17 cellular contexts compared by ENCODE assay signal in genomic region chr11:12388171-12388570, GRCh38. TPM values are rescaled to one million over a fixed set of nuclear protein-coding genes. Genes with fewer than 3 reads are reported as not detected.
DNase-seq lines count a peak whose midpoint lies in the region; ATAC-seq and TF ChIP-seq lines count a peak whose summit lies in the region.
"Had no signal": no experiment of that assay in that cellular context is flagged by ENCODE, and none has a peak within 500 bp of the region (broad histone marks: within the 10 kb centered on the region; RNA-seq: fewer than 3 reads in every experiment).

No MANE protein-coding gene starts in this region.

- H3K27me3 ChIP-seq in esophagus (ENCODE audit: control insufficient read depth in 1 of 2, insufficient read depth in 2 of 2, low read length in 2 of 2), result no peaks in the 10 kb centered on the region
- no peaks in the 10 kb centered on the region for H3K27me3 ChIP-seq in rectal smooth muscle tissue (ENCODE audit: control insufficient read depth, insufficient read depth, low read length)
- H3K27me3 ChIP-seq in vagina, result no peaks in the 10 kb centered on the region
- no peaks in the 10 kb centered on the region for H3K27me3 ChIP-seq in mesendoderm (ENCODE audit: insufficient read depth, low read length, poor library complexity)
- no peaks in the 10 kb centered on the region for H3K27me3 ChIP-seq in thyroid gland
- H3K27me3 ChIP-seq: left lung, MG63, SJSA1 had no signal

- H2AK5ac ChIP-seq in mesendoderm (ENCODE audit: low read length), result no peak overlapping the region

- H3K27ac ChIP-seq in esophagus (ENCODE audit: low read depth in 2 of 2, low read length in 1 of 2) (peak overlapping the region; percentile 54 to 57), rectal smooth muscle tissue (ENCODE audit: low read depth, low read length) (peak overlapping the region; percentile 86), vagina (peak overlapping the region; percentile 65), mesendoderm (ENCODE audit: low read depth, low read length) (no peak overlapping the region), thyroid gland (no peak overlapping the region)
- H3K27ac ChIP-seq: left lung, SJSA1 had no signal

- no peak overlapping the region for H2BK120ac ChIP-seq in mesendoderm (ENCODE audit: low read depth, low read length)

- H3K4ac ChIP-seq in mesendoderm (ENCODE audit: low read depth, low read length), result no peak overlapping the region

- peaks cover 1% of the 10 kb centered on the region for H3K79me2 ChIP-seq in mesendoderm (ENCODE audit: control insufficient read depth, insufficient read depth, low read length)

- ATAC-seq in left ventricle myocardium superior, result peak; percentile 56
- ATAC-seq: activated naive CD4-positive, alpha-beta T cell treated with anti-CD3 and anti-CD28 coated beads, Interleukin-2, amount 50 U/mL, for 72 hours; left lung had no signal

- no peak for TF ChIP-seq POLR2A in vagina (IDR thresholded peaks at IDR 0.05)
- TF ChIP-seq POLR2A in thyroid gland (IDR thresholded peaks at IDR 0.05), result no peak

- intact Hi-C loops in left ventricle myocardium superior (cut with micrococcal nuclease) (no loop called here), vagina (cut with DNase I) (no loop called here), thyroid gland (cut with DNase I) (no loop called here)

- no peak for DNase-seq in left ventricle myocardium superior
- DNase-seq in vagina (ENCODE audit: extremely low spot score in 2 of 2), result no peak
- DNase-seq in activated naive CD4-positive, alpha-beta T cell treated with anti-CD3 and anti-CD28 coated beads, Interleukin-2, amount 50 U/mL, for 16 hours, result no peak
- no peak for DNase-seq in mesendoderm
- DNase-seq in thyroid gland, result no peak
- DNase-seq: activated CD4-positive, CD25-positive, alpha-beta regulatory T cell; cortex of kidney; DMS79 treated with DMSO at 0.1 percent for 48 hours; HCEC 1CT; left lung; MG63; NCI-H1694; stimulated activated CD4-positive, alpha-beta T cell treated with anti-CD3 and anti-CD28 coated beads, Interleukin-1b, Interleukin-23, amount 100 ng/mL, for 48 hours had no signal

- H3K36me3 ChIP-seq in esophagus (ENCODE audit: control insufficient read depth in 2 of 2, insufficient read depth in 2 of 2, low read length in 1 of 2) (no peaks in the 10 kb centered on the region), rectal smooth muscle tissue (ENCODE audit: control insufficient read depth, insufficient read depth, low read length) (no peaks in the 10 kb centered on the region), vagina (no peaks in the 10 kb centered on the region), mesendoderm (ENCODE audit: control insufficient read depth, insufficient read depth, low read length) (no peaks in the 10 kb centered on the region), thyroid gland (no peaks in the 10 kb centered on the region)
- H3K36me3 ChIP-seq: left lung had no signal

- peaks cover 1% of the 10 kb centered on the region for H3K79me1 ChIP-seq in mesendoderm (ENCODE audit: low read length)

- H4K8ac ChIP-seq in mesendoderm (ENCODE audit: low read depth, low read length), result no peak overlapping the region

- H3K18ac ChIP-seq in mesendoderm (ENCODE audit: low read length), result no peak overlapping the region

- H2BK15ac ChIP-seq in mesendoderm (replicated peaks; ENCODE audit: low read depth), result no peak overlapping the region

- no peak overlapping the region for H3K9ac ChIP-seq in rectal smooth muscle tissue (ENCODE audit: low read length)
- H3K9ac ChIP-seq in mesendoderm (ENCODE audit: low read length), result no peak overlapping the region

- peaks cover 2 to 11% of the 10 kb centered on the region in 2 donors for H3K4me1 ChIP-seq in esophagus (ENCODE audit: control insufficient read depth in 2 of 2, insufficient read depth in 2 of 2, low read length in 1 of 2)
- peaks cover 52% of the 10 kb centered on the region for H3K4me1 ChIP-seq in rectal smooth muscle tissue (ENCODE audit: control insufficient read depth, insufficient read depth, low read length)
- H3K4me1 ChIP-seq in vagina, result peaks cover 68% of the 10 kb centered on the region
- H3K4me1 ChIP-seq in mesendoderm (ENCODE audit: control insufficient read depth, low read depth, low read length), result peaks cover 6% of the 10 kb centered on the region
- H3K4me1 ChIP-seq in thyroid gland, result peaks cover 0 to 10% of the 10 kb centered on the region in 2 donors

- H2BK5ac ChIP-seq in mesendoderm (ENCODE audit: low read length), result no peak overlapping the region

- H3K9me3 ChIP-seq in esophagus (ENCODE audit: control insufficient read depth in 2 of 2, insufficient read depth in 1 of 2, low read depth in 1 of 2, low read length in 1 of 2), result no peaks in the 10 kb centered on the region
- H3K9me3 ChIP-seq in vagina, result no peaks in the 10 kb centered on the region
- no peaks in the 10 kb centered on the region for H3K9me3 ChIP-seq in thyroid gland
- H3K9me3 ChIP-seq: left lung had no signal

- H3K23ac ChIP-seq in mesendoderm (ENCODE audit: low read length), result no peak overlapping the region

- H3K4me3 ChIP-seq in esophagus (ENCODE audit: low read depth in 1 of 2, low read length in 2 of 2) (no peak overlapping the region), rectal smooth muscle tissue (ENCODE audit: low read length) (no peak overlapping the region), vagina (no peak overlapping the region), mesendoderm (ENCODE audit: low read length) (no peak overlapping the region), thyroid gland (replicated peaks in 1 of 3) (no peak overlapping the region)
- H3K4me3 ChIP-seq: left lung, MG63, SJSA1 had no signal

- no peak overlapping the region for H3K4me2 ChIP-seq in mesendoderm (ENCODE audit: low read length)

- H3K56ac ChIP-seq in mesendoderm (ENCODE audit: low read length), result no peak overlapping the region

- 58 to 66% methylated on average over 3 of the region's 3 CpGs for WGBS in esophagus, 2 donors
- WGBS in mesendoderm (ENCODE audit: extremely low coverage, insufficient coverage, low lambda C conversion rate), result no CpG with 5 or more reads among the region's 3 CpGs
- 78 to 89% methylated on average over 3 of the region's 3 CpGs for WGBS in thyroid gland, 2 donors

- TF ChIP-seq CTCF in vagina (IDR thresholded peaks at IDR 0.05) (no peak), thyroid gland (IDR thresholded peaks at IDR 0.05) (no peak)

- no peak overlapping the region for H4K5ac ChIP-seq in mesendoderm (ENCODE audit: low read length)

RNA-seq across cellular contexts. Expression of gene PARVA, which starts 10.8 kb away (rescaled TPM):
- 10 to 100 TPM in 1 of 2 donors, 1 to 10 TPM in 1; 8.2 to 18.3 TPM for polyA plus RNA-seq in esophagus
- 56.4 TPM for total RNA-seq in left ventricle myocardium superior
- 51.1 TPM for total RNA-seq in vagina
- 14.9 TPM for polyA plus RNA-seq in mesendoderm (2013, experiment 1 of 2)
- polyA plus RNA-seq in mesendoderm (2013, experiment 2 of 2), result 15.8 TPM
- total RNA-seq in thyroid gland, result 10 to 100 TPM; 28.5 to 37.4 (median 32.2) TPM

Comparison
In these comparisons a context has a peak if more than half of its experiments do, and no peak if none do; other contexts are left out.
1. H3K27ac ChIP-seq: peak in esophagus (2 of 2), rectal smooth muscle tissue (single experiment) and vagina (single experiment); none in mesendoderm (single experiment) and thyroid gland (0 of 3).